In genomic region chr7:55951637-55952351, GRCh38 we compare ENCODE assay signal across 8 cellular contexts. TPM values are rescaled to one million over a fixed set of nuclear protein-coding genes. Genes with fewer than 3 reads are reported as not detected.
DNase-seq lines count a peak whose midpoint lies in the region; TF ChIP-seq lines count a peak whose summit lies in the region.

MRPS17 (plus strand) TSS chr7:55951877; CDS start chr7:55953196, 1,319 bp downstream.

- no peak within 1 kb of the TSS for H2AK5ac ChIP-seq in H9 (ENCODE audit: insufficient read length, low read length)

- H2BK15ac ChIP-seq in H9 (ENCODE audit: low read depth, low read length) = no peak within 1 kb of the TSS

- H4K5ac ChIP-seq in H9 (ENCODE audit: insufficient read length, low read depth, low read length) = no peak within 1 kb of the TSS

- H3K9me2 ChIP-seq in neural cell (ENCODE audit: insufficient read depth, low read length) = no peaks in the 10 kb centered on the region

- no CpG with 5 or more reads among the region's 53 CpGs for WGBS in H9 (ENCODE audit: extremely low coverage, insufficient read length, low lambda C conversion rate)
- 0 to 1% (median 1%) methylated on average over 29 to 53 of the region's 53 CpGs for WGBS in stomach, 5 donors

- no peak within 1 kb of the TSS for H4K91ac ChIP-seq in H9 (ENCODE audit: insufficient read length, low read depth, low read length)

- peak within 1 kb of the TSS; percentile 87; the same call in 1 of the 2 replicates for H3K14ac ChIP-seq in H9 (ENCODE audit: insufficient read depth, low read length)

- H3K27ac Mint-ChIP-seq in H9 = peak within 1 kb of the TSS; percentile 91 to 99 (median 95)

- H3K36me3 ChIP-seq in MG63 = peaks cover 15% of the 10 kb centered on the region
- H3K36me3 ChIP-seq in neural cell (ENCODE audit: insufficient read depth, low read length) = no peaks in the 10 kb centered on the region
- H3K36me3 ChIP-seq in stomach = peaks cover 5 to 36% (median 35%) of the 10 kb centered on the region in 4 donors

- H3K9me3 ChIP-seq in H9 (ENCODE audit: control insufficient read depth, low read depth, low read length) = no peaks in the 10 kb centered on the region
- H3K9me3 ChIP-seq in MG63 = no peaks in the 10 kb centered on the region
- no peaks in the 10 kb centered on the region for H3K9me3 ChIP-seq in neural cell (ENCODE audit: low read length)
- no peaks in the 10 kb centered on the region for H3K9me3 ChIP-seq in stomach

- no peak within 1 kb of the TSS for H3K23ac ChIP-seq in H9 (ENCODE audit: insufficient read length, low read depth, low read length)

- no peak within 1 kb of the TSS for H2BK120ac ChIP-seq in H9 (ENCODE audit: low read depth, low read length, poor library complexity, severe bottlenecking)

- H3K9me3 Mint-ChIP-seq in H9 = peaks cover 3 to 4% of the 10 kb centered on the region in 2 experiments; a peak in 3 of 5 replicates

- no peaks in the 10 kb centered on the region; the same call in 1 of the 2 replicates for H3K27me3 Mint-ChIP-seq in H9 (ENCODE audit: low read depth)

- no peak within 1 kb of the TSS for H3K56ac ChIP-seq in H9 (ENCODE audit: insufficient read length, low read depth, low read length)

- H4K20me1 ChIP-seq in H9 (ENCODE audit: control insufficient read depth, insufficient read depth, insufficient read length) = no peaks in the 10 kb centered on the region
- no peaks in the 10 kb centered on the region for H4K20me1 ChIP-seq in neural cell (ENCODE audit: insufficient read depth)

- H3K27ac ChIP-seq in H9 (ENCODE audit: insufficient read length, low read depth, low read length) = no peak within 1 kb of the TSS
- H3K27ac ChIP-seq in neural cell (ENCODE audit: low read length) = peak within 1 kb of the TSS; percentile 45
- peak within 1 kb of the TSS; percentile 47 to 90 (median 88) for H3K27ac ChIP-seq in stomach

- peak; percentile 23 for TF ChIP-seq RAD21 in neural cell (conservative IDR thresholded peaks at IDR 0.05)

- H3K79me2 ChIP-seq in H9 (ENCODE audit: insufficient read depth, low read length) (peaks cover 3% of the 10 kb centered on the region; the same call in 1 of the 2 replicates), neural cell (replicated peaks; ENCODE audit: insufficient read depth, low read length) (peaks cover 8% of the 10 kb centered on the region)

- no peak within 1 kb of the TSS for H2BK5ac ChIP-seq in H9 (ENCODE audit: insufficient read length, low read length)

- no peaks in the 10 kb centered on the region for H3K79me1 ChIP-seq in H9 (ENCODE audit: insufficient read depth, low read depth, low read length, poor library complexity, severe bottlenecking)

- H4K8ac ChIP-seq in H9 (replicated peaks; ENCODE audit: insufficient read length, low read depth, low read length) = no peak within 1 kb of the TSS

- H3F3A ChIP-seq in neural cell (ENCODE audit: insufficient read depth, low read length, poor library complexity, severe bottlenecking) = no peaks in the 10 kb centered on the region

- H3K9ac ChIP-seq in H9 (ENCODE audit: extremely low read depth, insufficient read length, low read length) (peak within 1 kb of the TSS; percentile 80), neural cell (ENCODE audit: low read length) (peak within 1 kb of the TSS; percentile 75)

- no peak within 1 kb of the TSS for H3T11ph ChIP-seq in H9 (ENCODE audit: low read length)

- H3K4ac ChIP-seq in H9 (ENCODE audit: low read depth, low read length) = peak within 1 kb of the TSS; percentile 40; the same call in 1 of the 2 replicates

- H3K4me1 ChIP-seq in H9 (ENCODE audit: insufficient read depth, low read length) (no peaks in the 10 kb centered on the region), stomach (peaks cover 9 to 23% (median 11%) of the 10 kb centered on the region in 4 donors)

- H3K4me2 ChIP-seq in H9 (ENCODE audit: insufficient read depth, insufficient read length, low read length) (peak within 1 kb of the TSS; percentile 71), neural cell (ENCODE audit: low read length) (peak within 1 kb of the TSS; percentile 53)

- peak within 1 kb of the TSS; percentile 96 to 99 for H3K4me3 Mint-ChIP-seq in H9

- H2BK20ac ChIP-seq in H9 (ENCODE audit: low read depth, low read length, poor library complexity, severe bottlenecking) = no peak within 1 kb of the TSS

- TF ChIP-seq CTCF in H9 (conservative IDR thresholded peaks at IDR 0.05) (no peak), fibroblast of villous mesenchyme (IDR thresholded peaks at IDR 0.05; ENCODE audit: insufficient read depth, low read depth, low read length) (no peak), neural cell (IDR thresholded peaks at IDR 0.05; ENCODE audit: poor library complexity, severe bottlenecking) (peak; percentile 30), stomach (IDR thresholded peaks at IDR 0.05) (no peak)

- peaks cover 19 to 37% (median 22%) of the 10 kb centered on the region in 3 experiments; a peak in 6 of 7 replicates for H3K36me3 Mint-ChIP-seq in H9 (ENCODE audit: insufficient read depth in 1 of 3, low read depth in 3 of 3)

- TF ChIP-seq EP300 in neural cell (conservative IDR thresholded peaks at IDR 0.05; ENCODE audit: poor library complexity, severe bottlenecking) (peak; percentile 49), stomach (IDR thresholded peaks at IDR 0.05) (no peak)

- peak in 2 of 4 donors; percentile 39 to 51 for TF ChIP-seq POLR2A in stomach (IDR thresholded peaks at IDR 0.05)

- H3K23me2 ChIP-seq in H9 (ENCODE audit: insufficient read length, low read depth, low read length, poor library complexity, severe bottlenecking) = no peaks in the 10 kb centered on the region

- intact Hi-C loops in stomach (cut with DNase I; ENCODE audit: low total_unique reads) = loop anchor here (10.0 kb wide), 1 partner anchor 67 kb away; the partner anchor contains the start of gene ZNF713

- no peak within 1 kb of the TSS for H2AFZ ChIP-seq in H9 (ENCODE audit: low read length)
- H2AFZ ChIP-seq in neural cell (ENCODE audit: low read depth, low read length) = peak within 1 kb of the TSS; percentile 76

- H3K4me3 ChIP-seq in MG63 (peak within 1 kb of the TSS; percentile 97), fibroblast of villous mesenchyme (ENCODE audit: low read depth, low read length) (peak within 1 kb of the TSS; percentile 99), neural cell (ENCODE audit: low read length) (peak within 1 kb of the TSS; percentile 99), stomach (peak within 1 kb of the TSS; percentile 79 to 98 (median 87))

- H2BK12ac ChIP-seq in H9 (ENCODE audit: insufficient read length, low read depth, low read length) = no peak within 1 kb of the TSS

- no peaks in the 10 kb centered on the region for H3K27me3 ChIP-seq in H9 (ENCODE audit: insufficient read depth, low read length)
- no peaks in the 10 kb centered on the region for H3K27me3 ChIP-seq in MG63
- H3K27me3 ChIP-seq in neural cell (ENCODE audit: insufficient read depth, low read depth, low read length) = no peaks in the 10 kb centered on the region
- H3K27me3 ChIP-seq in stomach = no peaks in the 10 kb centered on the region

- in situ Hi-C loops in G401 (cut with HindIII; ENCODE audit: low sequenced_read_pairs) = no loop called here

- peaks cover 3 to 9% of the 10 kb centered on the region in 2 experiments; a peak in 3 of 4 replicates for H3K4me1 Mint-ChIP-seq in H9

- peak within 1 kb of the TSS; percentile 49 for H3K18ac ChIP-seq in H9 (ENCODE audit: insufficient read length, low read depth, low read length)

- DNase-seq in G401 (ENCODE audit: low spot score) = peak; percentile 92
- peak; percentile 95 for DNase-seq in H9
- peak; percentile 89 for DNase-seq in MG63
- DNase-seq in SIG-M5 (lab: John Stamatoyannopoulos, UW) = peak; percentile 16
- DNase-seq in activated gamma-delta T cell (lab: John Stamatoyannopoulos, UW) = peak; percentile 88
- peak; percentile 83 for DNase-seq in fibroblast of villous mesenchyme (ENCODE audit: low read depth)
- peak; percentile 95 for DNase-seq in stomach

TF ChIP-seq in neural cell, 6 proteins besides CTCF, POLR2A, EP300 and RAD21:
- TF ChIP-seq SMC3 (conservative IDR thresholded peaks at IDR 0.05; ENCODE audit: poor library complexity) (peak; percentile 45), POLR2AphosphoS5 (IDR thresholded peaks at IDR 0.05) (peak; percentile 92), MXI1 (conservative IDR thresholded peaks at IDR 0.05; ENCODE audit: poor library complexity, severe bottlenecking) (peak; percentile 99), EZH2 (IDR thresholded peaks at IDR 0.05; ENCODE audit: borderline replicate concordance, insufficient read depth, low read length, poor library complexity, severe bottlenecking) (no peak), REST (IDR thresholded peaks at IDR 0.05; ENCODE audit: borderline replicate concordance) (peak; percentile 69), TAF1 (IDR thresholded peaks at IDR 0.05; ENCODE audit: low read depth) (peak; percentile 68)

RNA-seq across cellular contexts. Expression of gene MRPS17, which starts in this region (rescaled TPM):
- 32.1 and 39.7 TPM in 2 replicates for total RNA-seq in G401 (2014; rRNA removed; shearing (Covaris generic))
- 25.9 and 28.0 TPM in 2 replicates for total RNA-seq in H9 (2021)
- 24.5 and 28.3 TPM in 2 replicates for total RNA-seq in MG63 (2014; rRNA removed; shearing (Covaris generic); ENCODE audit: low replicate concordance)
- 12.9 and 16.0 TPM in 2 replicates for total RNA-seq in fibroblast of villous mesenchyme
- 20.0 and 20.5 TPM in 2 replicates for polyA plus RNA-seq in neural cell
- 11.2 and 12.9 TPM in 2 replicates for polyA minus RNA-seq in neural cell
- 10 to 100 TPM in 1 of 5 donors, 1 to 10 TPM in 2, not detected in 2; 1.0 to 10.3 (median 2.3) TPM for total RNA-seq in stomach
- polyA plus RNA-seq in stomach = 10 to 100 TPM; 11.0 to 15.0 (median 14.5) TPM

Comparison
In these comparisons a context has a peak if more than half of its experiments do, and no peak if none do; other contexts are left out.
1. DNase-seq: peak in every context shown above with its lines; median percentile 95 in H9; 95 in stomach; 92 in G401; 89 in MG63; 88 in activated gamma-delta T cell; 83 in fibroblast of villous mesenchyme; 16 in SIG-M5.